Comparison of ENCODE assay signal across 2 cellular contexts in the genomic region with DNA sequence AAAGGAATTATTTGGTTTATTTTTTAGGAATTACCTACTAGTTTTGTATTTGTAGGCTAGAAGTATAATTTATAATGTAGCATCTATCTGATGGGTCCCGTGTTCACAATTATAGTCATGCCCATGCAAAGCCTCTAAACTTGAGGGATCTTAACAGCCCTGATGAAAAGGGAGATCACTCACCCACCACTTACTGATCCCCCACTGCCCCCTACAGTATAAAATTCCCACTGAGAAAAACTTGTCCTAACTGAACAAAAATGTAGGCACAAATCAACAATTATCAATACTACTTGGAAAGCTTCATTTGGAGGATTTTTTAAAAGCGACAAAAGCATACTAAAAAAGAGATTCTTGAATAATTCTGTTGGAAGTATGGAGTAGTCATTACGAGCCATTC.
TF ChIP-seq lines count a peak whose summit lies in the region.

No MANE protein-coding gene starts in this region.

TF ChIP-seq in SK-N-SH, 30 proteins besides CTCF, POLR2A, EP300 and RAD21 (continued from another document):
- TF ChIP-seq RCOR1 (IDR thresholded peaks at IDR 0.05; ENCODE audit: low read length), result no peak
- TF ChIP-seq, protein P1, sequence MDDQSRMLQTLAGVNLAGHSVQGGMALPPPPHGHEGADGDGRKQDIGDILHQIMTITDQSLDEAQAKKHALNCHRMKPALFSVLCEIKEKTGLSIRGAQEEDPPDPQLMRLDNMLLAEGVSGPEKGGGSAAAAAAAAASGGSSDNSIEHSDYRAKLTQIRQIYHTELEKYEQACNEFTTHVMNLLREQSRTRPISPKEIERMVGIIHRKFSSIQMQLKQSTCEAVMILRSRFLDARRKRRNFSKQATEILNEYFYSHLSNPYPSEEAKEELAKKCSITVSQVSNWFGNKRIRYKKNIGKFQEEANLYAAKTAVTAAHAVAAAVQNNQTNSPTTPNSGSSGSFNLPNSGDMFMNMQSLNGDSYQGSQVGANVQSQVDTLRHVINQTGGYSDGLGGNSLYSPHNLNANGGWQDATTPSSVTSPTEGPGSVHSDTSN (IDR thresholded peaks at IDR 0.05), result no peak

TF ChIP-seq in SK-N-SH treated with all-trans-retinoic acid at 6 μM for 48 hours, 23 proteins besides CTCF, POLR2A, EP300 and RAD21 (continued from another document):
- TF ChIP-seq TOX (CRISPR knock-in tag; IDR thresholded peaks at IDR 0.05; ENCODE audit: borderline replicate concordance) (no peak), ESRRG (CRISPR knock-in tag; IDR thresholded peaks at IDR 0.05) (no peak)
- TF ChIP-seq, protein P2, sequence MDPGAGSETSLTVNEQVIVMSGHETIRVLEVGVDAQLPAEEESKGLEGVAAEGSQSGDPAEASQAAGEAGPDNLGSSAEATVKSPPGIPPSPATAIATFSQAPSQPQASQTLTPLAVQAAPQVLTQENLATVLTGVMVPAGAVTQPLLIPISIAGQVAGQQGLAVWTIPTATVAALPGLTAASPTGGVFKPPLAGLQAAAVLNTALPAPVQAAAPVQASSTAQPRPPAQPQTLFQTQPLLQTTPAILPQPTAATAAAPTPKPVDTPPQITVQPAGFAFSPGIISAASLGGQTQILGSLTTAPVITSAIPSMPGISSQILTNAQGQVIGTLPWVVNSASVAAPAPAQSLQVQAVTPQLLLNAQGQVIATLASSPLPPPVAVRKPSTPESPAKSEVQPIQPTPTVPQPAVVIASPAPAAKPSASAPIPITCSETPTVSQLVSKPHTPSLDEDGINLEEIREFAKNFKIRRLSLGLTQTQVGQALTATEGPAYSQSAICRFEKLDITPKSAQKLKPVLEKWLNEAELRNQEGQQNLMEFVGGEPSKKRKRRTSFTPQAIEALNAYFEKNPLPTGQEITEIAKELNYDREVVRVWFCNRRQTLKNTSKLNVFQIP (CRISPR knock-in tag; IDR thresholded peaks at IDR 0.05; ENCODE audit: borderline replicate concordance, low read depth), result no peak
